ENCODE assay signal across 1 cellular context in the genomic region with DNA sequence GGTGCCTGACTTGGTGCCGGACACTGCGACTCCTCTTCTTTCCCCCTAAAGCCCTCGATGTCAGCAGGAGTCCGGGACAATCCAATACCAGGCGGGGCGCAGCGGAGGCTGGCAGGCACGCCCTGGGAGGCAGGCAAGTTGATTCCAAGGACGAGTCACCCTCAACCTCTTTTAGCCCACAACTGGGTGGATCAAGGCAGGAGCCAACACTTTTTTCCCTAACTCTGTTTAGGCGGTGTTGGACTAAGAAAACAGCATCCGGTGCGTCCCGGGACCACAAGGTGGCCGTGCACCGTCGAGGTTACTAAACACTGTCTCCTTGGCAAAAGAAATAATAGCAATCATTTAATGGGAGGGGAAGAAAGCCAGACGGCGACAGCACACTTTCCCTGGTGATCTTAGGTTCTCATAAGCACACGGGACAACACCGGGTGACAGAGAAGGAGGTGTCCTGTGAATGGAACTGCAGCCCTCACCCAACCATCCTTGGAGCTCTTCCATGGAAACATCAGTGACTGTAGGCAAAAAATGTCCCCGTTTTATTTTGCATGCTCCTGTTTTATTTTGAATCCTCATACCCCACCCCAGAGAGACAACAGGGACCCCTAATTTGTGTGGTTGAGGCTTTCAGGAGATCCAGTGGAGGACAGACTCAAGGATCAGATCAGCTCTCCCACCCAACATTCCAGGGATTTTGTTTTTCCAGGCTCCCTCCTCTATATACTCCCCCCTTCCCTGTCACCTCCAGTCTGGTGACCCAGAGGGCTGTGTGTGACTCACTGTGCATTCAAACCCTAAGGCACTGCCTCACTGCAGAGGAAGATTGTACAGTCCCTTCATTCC.
TF ChIP-seq lines count a peak whose summit lies in the region.

No MANE protein-coding gene starts in this region.

TF ChIP-seq in WTC11, 78 proteins besides CTCF, POLR2A, EP300 and RAD21 (continued from another document):
- TF ChIP-seq ARID4B (CRISPR knock-in tag; IDR thresholded peaks at IDR 0.05; ENCODE audit: borderline replicate concordance) = no peak
- no peak for TF ChIP-seq SMAD4 (CRISPR knock-in tag; IDR thresholded peaks at IDR 0.05)
- no peak for TF ChIP-seq ERG (CRISPR knock-in tag; IDR thresholded peaks at IDR 0.05)
